Comparison of ENCODE assay signal across 12 cellular contexts in the genomic region with DNA sequence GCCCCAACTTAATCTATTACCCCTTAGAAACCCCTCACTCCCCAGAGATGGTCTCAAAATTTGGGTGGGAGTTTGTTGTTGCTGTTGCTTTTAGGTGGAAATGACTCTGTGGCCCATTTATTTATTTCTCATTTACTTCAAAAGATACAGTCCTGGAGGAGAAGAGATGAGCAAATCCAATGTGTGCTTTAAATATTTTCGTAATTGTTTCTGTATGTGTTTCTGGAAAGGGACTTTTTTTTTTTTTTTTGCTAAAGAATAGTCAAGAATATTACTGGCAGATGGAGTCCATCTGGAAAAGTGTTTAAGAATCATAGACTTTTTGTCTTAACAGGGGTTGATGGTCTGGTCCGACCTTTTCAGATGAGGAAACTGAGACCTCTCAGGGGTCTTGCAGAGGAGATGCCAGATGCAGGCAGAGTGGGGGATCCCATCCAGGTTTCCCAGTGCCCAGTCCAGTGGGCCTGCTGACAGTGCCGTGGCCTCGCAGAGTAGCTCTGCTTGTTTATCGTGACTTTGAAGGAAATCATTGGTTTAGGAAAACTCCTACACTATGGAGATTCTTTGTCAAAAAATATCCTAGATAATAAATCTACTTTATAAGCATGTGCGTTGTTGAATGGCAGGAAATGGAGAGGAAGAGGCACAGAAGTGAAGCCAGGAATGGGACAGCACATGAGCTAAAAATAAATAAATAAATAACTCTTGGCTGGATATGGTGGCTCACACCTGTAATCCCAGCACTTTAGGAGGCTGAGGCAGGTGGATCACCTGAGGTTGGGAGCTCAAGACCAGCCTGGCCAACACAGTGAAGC.
"Had no signal": no experiment of that assay in that cellular context is flagged by ENCODE, and none has a peak within 500 bp of the region (broad histone marks: within the 10 kb centered on the region; RNA-seq: fewer than 3 reads in every experiment).

No MANE protein-coding gene starts in this region.

- DNase-seq: activated CD4-positive, alpha-beta T cell treated with anti-CD3 and anti-CD28 coated beads, Interleukin-2, amount 50 U/mL, for 4 hours; activated gamma-delta T cell treated with Interleukin-2 at 50 U/mL for 16 hours; amygdala; erythroblast; natural killer cell; stimulated activated CD8-positive, alpha-beta memory T cell treated with anti-CD3 and anti-CD28 coated beads, Interleukin-4, amount 100 ng/mL, for 48 hours; stimulated activated naive CD4-positive, alpha-beta T cell; T-helper 17 cell; upper lobe of right lung; WERI-Rb-1 had no signal

- H3K9me3 ChIP-seq: neutrophil, upper lobe of right lung had no signal

- H3K27ac ChIP-seq: cardiac muscle cell, neutrophil, upper lobe of right lung, WERI-Rb-1 had no signal

- H3K4me3 ChIP-seq: cardiac muscle cell, upper lobe of right lung had no signal

- ATAC-seq: natural killer cell, T-helper 17 cell, upper lobe of right lung had no signal

- H3K27me3 ChIP-seq: cardiac muscle cell, neutrophil, upper lobe of right lung had no signal

- H3K36me3 ChIP-seq: cardiac muscle cell, neutrophil, upper lobe of right lung, WERI-Rb-1 had no signal
